ENCODE assay signal across 13 cellular contexts in the genomic region with DNA sequence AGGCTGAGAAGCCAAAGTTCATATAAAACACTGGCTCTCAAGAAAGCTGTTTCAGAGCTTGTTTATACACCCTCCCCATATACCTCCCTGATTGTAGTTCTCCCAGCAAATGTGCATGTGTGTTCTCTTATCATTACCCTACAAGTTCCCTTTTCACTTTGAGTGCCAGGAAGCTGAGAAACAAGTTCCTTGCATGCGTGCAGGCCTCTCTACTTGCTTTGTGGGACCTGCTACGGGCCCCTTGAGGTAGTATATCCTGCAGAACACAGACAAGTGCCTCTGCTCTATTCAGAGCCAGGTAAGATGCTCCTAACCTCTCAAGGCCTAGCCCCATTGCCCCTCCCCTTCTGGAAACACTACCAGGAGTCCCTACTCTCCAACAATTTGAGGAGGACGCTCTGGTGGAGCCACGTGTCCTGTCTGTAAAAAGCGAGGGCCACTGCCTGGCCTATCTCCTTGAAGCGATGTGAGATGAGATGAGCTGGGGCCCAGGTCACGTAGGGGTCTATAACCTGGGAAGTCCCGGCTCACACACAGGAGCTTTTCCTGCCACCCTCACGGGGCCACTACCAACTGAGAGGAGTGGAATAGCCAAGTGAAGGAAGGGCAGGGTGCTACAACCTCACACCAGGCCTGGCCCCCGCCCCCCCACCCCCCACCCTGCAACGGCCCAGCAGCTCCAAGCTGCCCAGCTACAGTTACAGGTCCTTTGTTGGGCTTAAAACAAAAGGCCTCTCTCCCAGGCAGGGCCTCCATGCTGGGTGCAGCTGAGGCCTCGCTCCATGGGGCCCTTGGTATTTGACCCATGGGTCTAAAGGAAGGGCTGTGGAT. TPM values are rescaled to one million over a fixed set of nuclear protein-coding genes. Genes with fewer than 3 reads are reported as not detected.
DNase-seq lines count a peak whose midpoint lies in the region; ATAC-seq and TF ChIP-seq lines count a peak whose summit lies in the region.
"Had no signal": no experiment of that assay in that cellular context is flagged by ENCODE, and none has a peak within 500 bp of the region (broad histone marks: within the 10 kb centered on the region; RNA-seq: fewer than 3 reads in every experiment).

No MANE protein-coding gene starts in this region.

- no peak for ATAC-seq in HG03469 (IDR thresholded peaks at IDR 0.05; ENCODE audit: unreplicated experiment)
- ATAC-seq: CD8-positive, alpha-beta T cell had no signal

- TF ChIP-seq CTCF in DOHH2 (IDR thresholded peaks at IDR 0.05; ENCODE audit: low read depth, low read length, poor library complexity, severe bottlenecking) (no peak), esophagus squamous epithelium (IDR thresholded peaks at IDR 0.05) (no peak), brain microvascular endothelial cell (IDR thresholded peaks at IDR 0.05; ENCODE audit: low read depth, low read length, missing control alignments) (no peak)

- H3K9me2 ChIP-seq in DOHH2 (replicated peaks; ENCODE audit: control insufficient read depth, low read length), result no peaks in the 10 kb centered on the region

- H3K9me3 ChIP-seq in DOHH2 (ENCODE audit: control insufficient read depth, insufficient read depth, low read length), result no peaks in the 10 kb centered on the region
- no peaks in the 10 kb centered on the region for H3K9me3 ChIP-seq in esophagus squamous epithelium

- H3K27ac ChIP-seq in DOHH2 (ENCODE audit: low read depth, low read length), result peak overlapping the region; percentile 20; the same call in 1 of the 2 replicates
- H3K27ac ChIP-seq in esophagus squamous epithelium, result peak overlapping the region in 3 of 4 donors; percentile 88 to 98 (median 92)
- H3K27ac ChIP-seq in brain microvascular endothelial cell, result no peak overlapping the region

- H3K4me1 ChIP-seq in DOHH2 (ENCODE audit: control insufficient read depth, low read length) (peaks cover 53% of the 10 kb centered on the region), esophagus squamous epithelium (peaks cover 40 to 73% (median 53%) of the 10 kb centered on the region in 3 donors)

- H3K79me2 ChIP-seq in DOHH2 (ENCODE audit: control insufficient read depth, low read length), result peaks cover 70% of the 10 kb centered on the region

- WGBS in esophagus squamous epithelium, 2 donors, result 71 to 87% methylated on average over 5 to 8 of the region's 12 CpGs

- no peak overlapping the region for H3K4me3 ChIP-seq in DOHH2 (ENCODE audit: low read length)
- H3K4me3 ChIP-seq in esophagus squamous epithelium, result no peak overlapping the region
- no peak overlapping the region for H3K4me3 ChIP-seq in brain microvascular endothelial cell (ENCODE audit: low read depth, low read length)

- TF ChIP-seq POLR2A in esophagus squamous epithelium (IDR thresholded peaks at IDR 0.05), result no peak

- DNase-seq in MV-4-11 (lab: John Stamatoyannopoulos, UW) (peak; percentile 76), esophagus squamous epithelium (lab: John Stamatoyannopoulos, UW) (no peak), pons (ENCODE audit: low spot score) (peak; percentile 35), brain microvascular endothelial cell (no peak), foreskin melanocyte (no peak)
- DNase-seq in activated CD8-positive, alpha-beta memory T cell treated with anti-CD3 and anti-CD28 coated beads, Interleukin-2, amount 50 U/mL, for 4 hours, result no peak
- DNase-seq: CD8-positive, alpha-beta T cell; NCI-H1105; stimulated activated naive CD4-positive, alpha-beta T cell; T1000 had no signal

- H3K27me3 ChIP-seq in DOHH2 (ENCODE audit: control insufficient read depth, low read length) (no peaks in the 10 kb centered on the region), esophagus squamous epithelium (no peaks in the 10 kb centered on the region), brain microvascular endothelial cell (replicated peaks) (no peaks in the 10 kb centered on the region)

- peak overlapping the region; percentile 27; the same call in 1 of the 2 replicates for H3K4me2 ChIP-seq in DOHH2 (ENCODE audit: low read length)

- H3F3A ChIP-seq in DOHH2 (ENCODE audit: control insufficient read depth, insufficient read depth), result no peaks in the 10 kb centered on the region

- peaks cover 3% of the 10 kb centered on the region; the same call in 1 of the 2 replicates for H3K36me3 ChIP-seq in DOHH2 (ENCODE audit: control insufficient read depth, low read length)
- H3K36me3 ChIP-seq in esophagus squamous epithelium, result no peaks in the 10 kb centered on the region
- H3K36me3 ChIP-seq in brain microvascular endothelial cell (replicated peaks), result no peaks in the 10 kb centered on the region

- intact Hi-C loops in esophagus squamous epithelium (cut with DNase I), result no loop called here

- peaks cover 4% of the 10 kb centered on the region; the same call in 1 of the 2 replicates for H4K20me1 ChIP-seq in DOHH2 (ENCODE audit: control insufficient read depth, insufficient read depth, low read depth, low read length)

- in situ Hi-C loops in brain microvascular endothelial cell (cut with HindIII; ENCODE audit: low pct_ligation_motif_present, low sequenced_read_pairs), result loop anchor here (25.0 kb wide), 1 partner anchor 169 kb away; no protein-coding TSS in a partner anchor

RNA-seq across cellular contexts. Expression of a gene that starts 2.6 kb away (rescaled TPM):
- under 1 TPM in 1 of 4 donors, not detected in 3; 0.76 TPM for total RNA-seq in esophagus squamous epithelium
- total RNA-seq: glomerular endothelial cell had no signal

RNA-seq across cellular contexts. Expression of a gene that starts 6.2 kb away (rescaled TPM):
- total RNA-seq in esophagus squamous epithelium, result 10 to 100 TPM; 49.5 to 81.6 (median 71.7) TPM

RNA-seq across cellular contexts. Expression of a gene that starts 28.3 kb away (rescaled TPM):
- 10 to 100 TPM; 23.3 to 33.0 (median 28.0) TPM for total RNA-seq in esophagus squamous epithelium

Comparison
In these comparisons a context has a peak if more than half of its experiments do, and no peak if none do; other contexts are left out.
1. DNase-seq: peak in MV-4-11 (single experiment) and pons (single experiment); none in esophagus squamous epithelium (single experiment), activated CD8-positive, alpha-beta memory T cell treated with anti-CD3 and anti-CD28 coated beads, Interleukin-2, amount 50 U/mL, for 4 hours (single experiment), brain microvascular endothelial cell (single experiment) and foreskin melanocyte (single experiment).